8 cellular contexts compared by ENCODE assay signal in the genomic region with DNA sequence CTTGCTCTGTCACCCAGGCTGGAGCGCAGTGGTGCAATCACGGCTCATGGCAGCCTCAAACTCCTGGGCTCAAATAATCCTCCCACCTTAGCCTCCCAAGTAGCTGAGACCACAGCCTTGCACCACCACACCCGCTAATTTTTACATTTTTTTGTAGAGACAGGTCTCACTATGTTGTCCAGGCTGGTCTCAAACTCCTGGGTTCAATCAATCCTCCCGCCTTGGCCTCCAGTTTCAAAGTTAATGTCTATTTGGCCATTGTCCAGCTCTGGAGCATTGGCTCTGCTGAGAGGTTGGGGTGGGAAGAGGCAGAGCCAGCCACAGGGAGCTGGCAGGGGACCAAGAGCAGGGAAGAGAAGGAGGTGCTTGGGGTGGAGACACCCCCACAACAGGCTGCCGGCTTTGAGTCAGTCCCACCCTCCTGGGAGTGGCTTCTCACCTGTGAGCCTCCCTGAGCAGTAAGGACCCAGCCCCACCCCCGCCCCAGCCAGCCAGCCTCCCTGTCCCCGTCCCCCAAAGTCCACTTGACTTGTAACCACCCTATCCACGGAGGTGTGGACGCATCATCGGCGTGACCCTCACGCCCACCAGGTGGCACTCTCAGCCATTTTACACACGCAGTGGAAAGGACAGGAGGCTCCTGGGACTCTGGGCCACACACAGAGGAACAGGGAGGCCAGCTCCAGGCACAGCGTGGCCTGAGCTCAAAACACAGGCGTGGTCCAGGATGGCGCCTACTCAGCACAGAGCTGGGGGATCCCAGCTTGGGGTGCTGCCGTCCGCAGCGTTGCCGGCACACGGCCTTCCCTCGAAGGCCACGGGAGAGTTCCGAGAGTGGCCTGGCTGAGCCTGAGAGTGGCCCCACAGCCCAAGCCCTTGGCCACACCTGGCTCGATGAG. TPM values are rescaled to one million over a fixed set of nuclear protein-coding genes. Genes with fewer than 3 reads are reported as not detected.
A peak's percentile ranks its signal among the peaks of the same experiment; 100 is the strongest.
DNase-seq lines count a peak whose midpoint lies in the region; TF ChIP-seq lines count a peak whose summit lies in the region.

No MANE protein-coding gene starts in this region.

- H3K4me3 ChIP-seq in Jurkat, Clone E6-1 (ENCODE audit: low read length), result no peak overlapping the region
- H3K4me3 ChIP-seq in PC-9 (no peak overlapping the region), fibroblast of pulmonary artery (replicated peaks; ENCODE audit: low read depth, low read length) (no peak overlapping the region), neural progenitor cell (no peak overlapping the region)

- peaks cover 9% of the 10 kb centered on the region for H3K9me3 Mint-ChIP-seq in neural progenitor cell

- H3K79me2 ChIP-seq in PC-9 (ENCODE audit: low read depth) (no peaks in the 10 kb centered on the region), neural progenitor cell (ENCODE audit: low read depth) (no peaks in the 10 kb centered on the region)

- H3K4me2 ChIP-seq in PC-9 (no peak overlapping the region), neural progenitor cell (no peak overlapping the region)

- H3K27me3 ChIP-seq in PC-9 (ENCODE audit: insufficient read depth, low read depth) (no peaks in the 10 kb centered on the region), neural progenitor cell (no peaks in the 10 kb centered on the region)

- H3K4me3 Mint-ChIP-seq in neural progenitor cell, result no peak overlapping the region

- H3K36me3 Mint-ChIP-seq in neural progenitor cell, result no peaks in the 10 kb centered on the region

- intact Hi-C loops in PC-9 (cut with micrococcal nuclease; ENCODE audit: unreplicated experiment), result loop anchor here (5.0 kb wide), 1 partner anchor 60 kb away; no protein-coding TSS in a partner anchor

- H3K9ac ChIP-seq in neural progenitor cell, result no peak overlapping the region

- H3K27ac Mint-ChIP-seq in neural progenitor cell, result no peak overlapping the region

- TF ChIP-seq CTCF in PC-9 (conservative IDR thresholded peaks at IDR 0.05), result peak; percentile 67
- TF ChIP-seq CTCF in fibroblast of pulmonary artery (IDR thresholded peaks at IDR 0.05; ENCODE audit: low read length, missing control alignments), result peak; percentile 68
- peak; percentile 73 for TF ChIP-seq CTCF in neural progenitor cell (IDR thresholded peaks at IDR 0.05)

- peak; percentile 58 for DNase-seq in CMK (ENCODE audit: low read depth)
- peak; percentile 29 for DNase-seq in Jurkat, Clone E6-1 (ENCODE audit: low read depth, low spot score)
- DNase-seq in PC-9, result peak; percentile 42 to 87
- peak; percentile 24 for DNase-seq in activated T-helper 1 cell treated with Interleukin-2 at 50 U/mL for 16 hours (ENCODE audit: low read depth)
- peak; percentile 79 for DNase-seq in fibroblast of pulmonary artery (ENCODE audit: low read depth)
- peak; percentile 88 for DNase-seq in neural progenitor cell (ENCODE audit: low spot score)
- no peak for DNase-seq in cortex of kidney (lab: John Stamatoyannopoulos, UW)

- POLR2A ChIA-PET in PC-9 (lab: Charles Lee; ENCODE audit: unreplicated experiment), result interaction anchor here (0.6 to 0.7 kb wide), 2 partner anchors 366 to 431 kb away, joined by 4 to 11 read pairs; no protein-coding TSS in a partner anchor

- peaks cover 8% of the 10 kb centered on the region for H3K4me1 Mint-ChIP-seq in neural progenitor cell

- H3K36me3 ChIP-seq in PC-9 (ENCODE audit: low read depth), result no peaks in the 10 kb centered on the region
- no peaks in the 10 kb centered on the region for H3K36me3 ChIP-seq in neural progenitor cell

- no peaks in the 10 kb centered on the region for H3K4me1 ChIP-seq in PC-9 (replicated peaks; ENCODE audit: insufficient read depth)
- H3K4me1 ChIP-seq in neural progenitor cell, result no peaks in the 10 kb centered on the region

- H3K9me3 ChIP-seq in PC-9 (ENCODE audit: insufficient read depth, low read depth) (no peaks in the 10 kb centered on the region), neural progenitor cell (ENCODE audit: low read depth) (no peaks in the 10 kb centered on the region)

- H2AFZ ChIP-seq in PC-9, result no peak overlapping the region
- H2AFZ ChIP-seq in neural progenitor cell (replicated peaks), result no peak overlapping the region

- H3K27ac ChIP-seq in PC-9 (no peak overlapping the region), neural progenitor cell (no peak overlapping the region), temporal lobe (ENCODE audit: low read depth, low read length) (peak overlapping the region; percentile 90)

- no TSS peak for BruUV-seq in PC-9 (replicated peaks; lab: Mats Ljungman, UMichigan)

- H3K9me2 ChIP-seq in PC-9 (ENCODE audit: insufficient read depth), result no peaks in the 10 kb centered on the region

- peaks cover 14% of the 10 kb centered on the region for H3K27me3 Mint-ChIP-seq in neural progenitor cell (ENCODE audit: insufficient read depth, low read depth)

- H3F3A ChIP-seq in PC-9 (ENCODE audit: insufficient read depth, low read depth), result 0 out of 2 replicates have a peak, but pooled peaks cover 1% of the 10 kb centered on the region
- H3F3A ChIP-seq in neural progenitor cell (ENCODE audit: low read depth), result peaks cover 12% of the 10 kb centered on the region

- CTCF ChIA-PET in PC-9 (lab: Charles Lee), result interaction anchor here (0.6 to 1.1 kb wide), 6 partner anchors 27 to 687 kb away, joined by 3 to 6 read pairs (median 3); no protein-coding TSS in a partner anchor

- no peaks in the 10 kb centered on the region for H4K20me1 ChIP-seq in PC-9 (ENCODE audit: insufficient read depth)
- H4K20me1 ChIP-seq in neural progenitor cell (ENCODE audit: low read depth), result no peaks in the 10 kb centered on the region

RNA-seq across cellular contexts. Expression of a gene that starts 22.8 kb away (rescaled TPM):
- not detected for polyA plus RNA-seq in Jurkat, Clone E6-1 (2012; ENCODE audit: insufficient read depth, insufficient read length)
- total RNA-seq in PC-9 (2021) (not detected in 2 replicates), neural progenitor cell (ENCODE audit: low replicate concordance) (not detected in 2 replicates), temporal lobe (not detected)

RNA-seq across cellular contexts. Expression of a gene that starts 23.5 kb away (rescaled TPM):
- not detected for polyA plus RNA-seq in Jurkat, Clone E6-1 (2012; ENCODE audit: insufficient read depth, insufficient read length)
- total RNA-seq in PC-9 (2021) (0.46 and 2.4 TPM in 2 replicates), neural progenitor cell (ENCODE audit: low replicate concordance) (0.32 and 4.4 TPM in 2 replicates), temporal lobe (7.9 TPM)
